13 cellular contexts compared by ENCODE assay signal in the genomic region with DNA sequence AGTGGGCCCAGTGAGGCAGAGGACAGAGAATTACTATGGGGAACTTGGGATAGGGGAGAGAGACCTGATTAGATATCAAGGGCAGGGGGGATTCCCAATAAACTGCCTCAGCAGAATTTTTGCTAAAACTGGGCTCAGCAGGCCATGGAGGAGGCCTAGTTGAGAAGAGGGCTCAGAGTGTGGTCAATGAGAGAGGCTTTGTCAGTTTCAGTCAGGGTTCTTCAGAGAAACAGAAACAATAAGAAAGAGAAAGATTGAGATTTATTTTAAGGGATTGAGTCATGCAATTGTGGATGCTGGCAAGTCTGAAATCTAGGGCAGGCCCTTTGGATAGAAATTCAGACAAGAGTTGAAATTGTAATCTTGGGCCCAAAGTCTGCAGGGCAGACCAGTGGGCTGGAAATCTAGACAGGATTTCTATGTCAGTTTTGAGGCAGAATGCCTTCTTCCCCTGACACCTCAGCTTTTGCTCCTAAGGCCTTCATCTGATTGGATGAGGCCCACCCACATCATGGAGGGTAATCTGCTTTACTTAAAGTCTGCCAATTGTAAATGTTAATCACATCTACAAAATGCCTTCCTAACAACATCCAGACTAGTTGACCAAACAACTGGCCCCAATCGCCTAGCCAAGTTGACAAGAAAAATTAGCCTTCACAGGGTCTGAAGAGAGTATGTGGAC. TPM values are rescaled to one million over a fixed set of nuclear protein-coding genes. Genes with fewer than 3 reads are reported as not detected.
A peak's percentile ranks its signal among the peaks of the same experiment; 100 is the strongest.
DNase-seq lines count a peak whose midpoint lies in the region; ATAC-seq and TF ChIP-seq lines count a peak whose summit lies in the region.
"Had no signal": no experiment of that assay in that cellular context is flagged by ENCODE, and none has a peak within 500 bp of the region (broad histone marks: within the 10 kb centered on the region; RNA-seq: fewer than 3 reads in every experiment).

No MANE protein-coding gene starts in this region.

- peaks cover 3% of the 10 kb centered on the region for H3K27me3 ChIP-seq in suprapubic skin
- H3K27me3 ChIP-seq: neural progenitor cell had no signal

- no peak overlapping the region for H3K4me3 ChIP-seq in suprapubic skin
- H3K4me3 ChIP-seq: neural progenitor cell had no signal

- TF ChIP-seq POLR2A in suprapubic skin (IDR thresholded peaks at IDR 0.05) = no peak

- ATAC-seq in GM18868 (IDR thresholded peaks at IDR 0.05; ENCODE audit: unreplicated experiment) = peak; percentile 82
- peak; percentile 69 for ATAC-seq in GM21423 (IDR thresholded peaks at IDR 0.05; ENCODE audit: unreplicated experiment)
- peak; percentile 54 for ATAC-seq in HG03108 (IDR thresholded peaks at IDR 0.05; ENCODE audit: unreplicated experiment)

- no peaks in the 10 kb centered on the region for H3K36me3 ChIP-seq in suprapubic skin
- H3K36me3 ChIP-seq: neural progenitor cell, WERI-Rb-1 had no signal

- H3K27ac ChIP-seq in suprapubic skin = no peak overlapping the region
- H3K27ac ChIP-seq: neural progenitor cell, WERI-Rb-1 had no signal

- TF ChIP-seq CTCF in suprapubic skin (IDR thresholded peaks at IDR 0.05) = no peak

- TF ChIP-seq EP300 in suprapubic skin (IDR thresholded peaks at IDR 0.05) = no peak

- no peaks in the 10 kb centered on the region for H3K4me1 ChIP-seq in suprapubic skin

- no peaks in the 10 kb centered on the region for H3K9me3 ChIP-seq in suprapubic skin

- WGBS in suprapubic skin = 100% methylated on average over 1 of the region's 1 CpG

- DNase-seq in fibroblast of peridontal ligament (ENCODE audit: extremely low read depth) (peak; percentile 58), DMS53 (lab: John Stamatoyannopoulos, UW) (no peak), NCI-H2171 treated with DMSO at 0.1 percent for 48 hours (lab: John Stamatoyannopoulos, UW) (no peak), suprapubic skin (ENCODE audit: low spot score in 2 of 2) (no peak)
- DNase-seq in stimulated activated CD4-positive, alpha-beta T cell treated with anti-CD3 and anti-CD28 coated beads, Interleukin-1b, Interleukin-23, amount 100 ng/mL, for 48 hours = no peak
- DNase-seq: Calu3, NCI-H1105 treated with DMSO at 0.1 percent for 48 hours, WERI-Rb-1 had no signal

RNA-seq across cellular contexts. Expression of a gene that starts 33.5 kb away (rescaled TPM):
- total RNA-seq in suprapubic skin = 10 to 100 TPM; 39.8 to 52.7 (median 47.9) TPM

RNA-seq across cellular contexts. Expression of a gene that starts 50.1 kb away (rescaled TPM):
- not detected for total RNA-seq in suprapubic skin
- total RNA-seq: Calu3 had no signal

RNA-seq across cellular contexts. Expression of a gene that starts 53.6 kb away (rescaled TPM):
- not detected for total RNA-seq in suprapubic skin
- total RNA-seq: Calu3, subcutaneous adipose tissue had no signal
